In the genomic region with DNA sequence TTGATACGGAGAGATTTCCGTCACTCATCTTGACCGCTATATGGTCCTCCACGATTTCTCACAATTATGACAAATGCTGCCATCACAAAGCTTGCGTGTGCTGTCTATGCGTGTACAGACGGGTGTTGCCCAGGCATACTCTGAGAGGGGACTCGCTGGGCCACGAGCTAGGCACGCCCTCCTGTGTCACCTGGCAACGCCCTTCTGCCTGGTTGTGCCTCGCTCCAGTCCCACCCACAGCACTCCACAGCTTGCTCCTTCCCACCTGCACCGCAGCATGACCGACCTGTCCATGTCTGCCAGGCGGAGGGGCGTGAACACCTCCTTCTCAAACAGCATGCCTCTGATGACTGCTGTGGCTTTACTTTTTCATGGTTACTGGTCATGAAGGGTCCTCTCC, we compare ENCODE assay signal across 26 cellular contexts. TPM values are rescaled to one million over a fixed set of nuclear protein-coding genes. Genes with fewer than 3 reads are reported as not detected.
DNase-seq lines count a peak whose midpoint lies in the region; ATAC-seq, FAIRE-seq and TF ChIP-seq lines count a peak whose summit lies in the region.
"Had no signal": no experiment of that assay in that cellular context is flagged by ENCODE, and none has a peak within 500 bp of the region (broad histone marks: within the 10 kb centered on the region; RNA-seq: fewer than 3 reads in every experiment).

No MANE protein-coding gene starts in this region.

- H2AFZ ChIP-seq in neuronal stem cell (ENCODE audit: low read length), result no peak overlapping the region

- CTCF ChIA-PET in HEK293 (lab: Yijun Ruan, JAX), result interaction anchor here (0.6 to 2.0 kb wide), 5 partner anchors 9 to 289 kb away, joined by 3 to 8 read pairs (median 3); no protein-coding TSS in a partner anchor
- CTCF ChIA-PET in RWPE1 (lab: Yijun Ruan, JAX), result interaction anchor here (0.6 to 0.8 kb wide), 2 partner anchors 54 to 875 kb away, joined by 3 read pairs; no protein-coding TSS in a partner anchor

- no peak overlapping the region for H3K4ac ChIP-seq in neuronal stem cell (ENCODE audit: low read length)

- H3K14ac ChIP-seq in neuronal stem cell (ENCODE audit: low read length), result peak overlapping the region; percentile 56

- H3K27me3 ChIP-seq in neuronal stem cell (ENCODE audit: control insufficient read depth in 3 of 3, insufficient read depth in 3 of 3, low read depth in 1 of 3, low read length in 3 of 3), result no peaks in the 10 kb centered on the region
- H3K27me3 ChIP-seq: BLaER1 treated with 17β-estradiol and CSF1 and Interleukin-3, amounts not matched to agents 10 nM and 100 nM; SJCRH30 had no signal

- ATAC-seq in esophagus mucosa, result peak; percentile 97
- ATAC-seq in HG02623 (IDR thresholded peaks at IDR 0.05; ENCODE audit: unreplicated experiment), result no peak
- no peak for ATAC-seq in HG03520 (IDR thresholded peaks at IDR 0.05; ENCODE audit: unreplicated experiment)
- ATAC-seq: natural killer cell treated with Interleukin-12 subunit alpha and Interleukin-12 subunit beta and Interleukin-15 and Interleukin-18, amount 100 ng/mL, for 72 hours had no signal

- H3K27ac ChIP-seq in HEK293 (ENCODE audit: extremely low read depth, low read depth, low read length), result no peak overlapping the region
- H3K27ac ChIP-seq in RWPE1, result peak overlapping the region; percentile 32
- no peak overlapping the region for H3K27ac ChIP-seq in neuronal stem cell (replicated peaks; ENCODE audit: low read length)
- H3K27ac ChIP-seq: BLaER1 treated with 17β-estradiol and CSF1 and Interleukin-3, amounts not matched to agents 10 nM and 100 nM; SJCRH30; WERI-Rb-1 had no signal

- no peak overlapping the region for H2BK120ac ChIP-seq in neuronal stem cell (ENCODE audit: low read depth, low read length)

- no peak overlapping the region for H4K8ac ChIP-seq in neuronal stem cell (ENCODE audit: low read depth, low read length)

- no peak overlapping the region for H2AK5ac ChIP-seq in neuronal stem cell (ENCODE audit: low read depth, low read length)

- H3K4me2 ChIP-seq in neuronal stem cell (ENCODE audit: insufficient read depth, low read length, poor library complexity, severe bottlenecking), result no peak overlapping the region
- H3K4me2 ChIP-seq: BLaER1 treated with 17β-estradiol and CSF1 and Interleukin-3, amounts not matched to agents 10 nM and 100 nM had no signal

- H4K91ac ChIP-seq in neuronal stem cell (ENCODE audit: low read depth, low read length, poor library complexity), result no peak overlapping the region

- FAIRE-seq in GM12892 (lab: Jason Lieb, UNC), result no peak
- FAIRE-seq: astrocyte, frontal cortex had no signal

- H3K4me1 ChIP-seq in HEK293 (ENCODE audit: control insufficient read depth, insufficient read depth, low read length) (peaks cover 9% of the 10 kb centered on the region; the same call in 1 of the 2 replicates), neuronal stem cell (ENCODE audit: control insufficient read depth in 2 of 2, insufficient read depth in 1 of 2, low read depth in 1 of 2, low read length in 2 of 2) (peaks cover 5 to 6% of the 10 kb centered on the region in 2 donors)
- H3K4me1 ChIP-seq: SJCRH30 had no signal

- TF ChIP-seq POLR2A in GM12892 (IDR thresholded peaks at IDR 0.05; ENCODE audit: low read depth, low read length), result no peak

- H3K18ac ChIP-seq in neuronal stem cell (ENCODE audit: low read length), result no peak overlapping the region

- no CpG with 5 or more reads among the region's 16 CpGs for WGBS in neuronal stem cell (ENCODE audit: extremely low coverage in 2 of 2, insufficient read length in 2 of 2, insufficient replicate concordance in 1 of 2), 2 donors

- H3K9me3 ChIP-seq in HEK293 (ENCODE audit: control insufficient read depth, insufficient read depth, low read depth, low read length) (no peaks in the 10 kb centered on the region), neuronal stem cell (replicated peaks in 1 of 2; ENCODE audit: control insufficient read depth in 2 of 2, insufficient read depth in 1 of 2, low read depth in 1 of 2, low read length in 2 of 2) (peaks cover 0 to 2% of the 10 kb centered on the region in 2 donors)
- H3K9me3 ChIP-seq: SJCRH30 had no signal

- DNase-seq in RWPE1 (ENCODE audit: low spot score), result no peak
- no peak for DNase-seq in neuronal stem cell (ENCODE audit: low spot score)
- DNase-seq in activated CD4-positive, alpha-beta T cell treated with anti-CD3 and anti-CD28 coated beads, Interleukin-2, amount 50 U/mL, for 48 hours, result no peak
- no peak for DNase-seq in GM12892 (ENCODE audit: insufficient read length)
- DNase-seq: activated CD4-positive, alpha-beta T cell treated with anti-CD3 and anti-CD28 coated beads, Interleukin-2, amount 10 ng/mL, durations not matched to agents 24 days and 14 days; activated effector memory CD4-positive, alpha-beta T cell treated with Interleukin-2 at 50 U/mL for 16 hours; activated naive CD8-positive, alpha-beta T cell treated with anti-CD3 and anti-CD28 coated beads, Interleukin-2, amount 10 ng/mL, durations not matched to agents 7 days and 5 days; central memory CD4-positive, alpha-beta T cell; cortex of kidney; GDM1; Karpas-422; NCI-H2029; NCI-H774; SJCRH30; stimulated activated naive CD4-positive, alpha-beta T cell; SW 1271; T1000; WERI-Rb-1 had no signal

- peaks cover 13% of the 10 kb centered on the region for H3K79me1 ChIP-seq in neuronal stem cell (ENCODE audit: low read depth, low read length)

- peak overlapping the region; percentile 45 for H3K23ac ChIP-seq in neuronal stem cell (ENCODE audit: low read depth, low read length, poor library complexity)

- H2BK15ac ChIP-seq in neuronal stem cell (ENCODE audit: low read length), result no peak overlapping the region

- no peak for TF ChIP-seq CTCF in HEK293 (tag by site-specific recombination; IDR thresholded peaks at IDR 0.05)
- no peak for TF ChIP-seq CTCF in RWPE1 (conservative IDR thresholded peaks at IDR 0.05; ENCODE audit: low read depth)

- H3K36me3 ChIP-seq in HEK293 (ENCODE audit: control insufficient read depth in 2 of 2, insufficient read depth in 1 of 2, low read length in 2 of 2) (peaks cover 0 to 33% of the 10 kb centered on the region in 2 experiments; a peak in 1 of 3 replicates), neuronal stem cell (replicated peaks in 1 of 2; ENCODE audit: control insufficient read depth in 2 of 2, insufficient read depth in 2 of 2, low read length in 2 of 2) (peaks cover 22 to 87% of the 10 kb centered on the region in 2 donors)

- H2BK12ac ChIP-seq in neuronal stem cell (ENCODE audit: low read length), result no peak overlapping the region

- H2BK5ac ChIP-seq in neuronal stem cell (ENCODE audit: low read length), result no peak overlapping the region

- H3K4me3 ChIP-seq in HEK293 (ENCODE audit: low read depth, low read length), result no peak overlapping the region
- H3K4me3 ChIP-seq in neuronal stem cell (ENCODE audit: low read length in 2 of 2), result peak overlapping the region in 1 of 2 donors; percentile 52
- H3K4me3 ChIP-seq: BLaER1 treated with 17β-estradiol and CSF1 and Interleukin-3, amounts not matched to agents 10 nM and 100 nM; SJCRH30 had no signal

- peak overlapping the region; percentile 45 for H3K9ac ChIP-seq in neuronal stem cell (ENCODE audit: low read depth, low read length, poor library complexity)
- H3K9ac ChIP-seq: BLaER1 treated with 17β-estradiol and CSF1 and Interleukin-3, amounts not matched to agents 10 nM and 100 nM had no signal

- POLR2A ChIA-PET in HEK293 (lab: Yijun Ruan, JAX), result no interaction called here
- POLR2A ChIA-PET in RWPE1 (lab: Yijun Ruan, JAX; ENCODE audit: low non-redundant PET), result no interaction called here

TF ChIP-seq in HEK293, 187 proteins besides CTCF, POLR2A, EP300 and RAD21:
- peak; percentile 97 for TF ChIP-seq KLF1 (tag by site-specific recombination; IDR thresholded peaks at IDR 0.05)
- TF ChIP-seq, protein P1, sequence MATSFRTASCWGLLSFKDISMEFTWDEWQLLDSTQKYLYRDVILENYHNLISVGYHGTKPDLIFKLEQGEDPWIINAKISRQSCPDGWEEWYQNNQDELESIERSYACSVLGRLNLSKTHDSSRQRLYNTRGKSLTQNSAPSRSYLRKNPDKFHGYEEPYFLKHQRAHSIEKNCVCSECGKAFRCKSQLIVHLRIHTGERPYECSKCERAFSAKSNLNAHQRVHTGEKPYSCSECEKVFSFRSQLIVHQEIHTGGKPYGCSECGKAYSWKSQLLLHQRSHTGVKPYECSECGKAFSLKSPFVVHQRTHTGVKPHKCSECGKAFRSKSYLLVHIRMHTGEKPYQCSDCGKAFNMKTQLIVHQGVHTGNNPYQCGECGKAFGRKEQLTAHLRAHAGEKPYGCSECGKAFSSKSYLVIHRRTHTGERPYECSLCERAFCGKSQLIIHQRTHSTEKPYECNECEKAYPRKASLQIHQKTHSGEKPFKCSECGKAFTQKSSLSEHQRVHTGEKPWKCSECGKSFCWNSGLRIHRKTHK (tag by site-specific recombination; IDR thresholded peaks at IDR 0.05), result no peak

RNA-seq across cellular contexts. Expression of a gene that starts 55.6 kb away (rescaled TPM):
- total RNA-seq in esophagus mucosa, result 52.7 TPM
- 30.3 TPM for polyA plus RNA-seq in neuronal stem cell (2013, experiment 1 of 2)
- 27.6 TPM for polyA plus RNA-seq in neuronal stem cell (2013, experiment 2 of 2)
- 10.7 TPM for polyA plus RNA-seq in GM12892 (2012; ENCODE audit: missing spikeins)
